In the genomic region with DNA sequence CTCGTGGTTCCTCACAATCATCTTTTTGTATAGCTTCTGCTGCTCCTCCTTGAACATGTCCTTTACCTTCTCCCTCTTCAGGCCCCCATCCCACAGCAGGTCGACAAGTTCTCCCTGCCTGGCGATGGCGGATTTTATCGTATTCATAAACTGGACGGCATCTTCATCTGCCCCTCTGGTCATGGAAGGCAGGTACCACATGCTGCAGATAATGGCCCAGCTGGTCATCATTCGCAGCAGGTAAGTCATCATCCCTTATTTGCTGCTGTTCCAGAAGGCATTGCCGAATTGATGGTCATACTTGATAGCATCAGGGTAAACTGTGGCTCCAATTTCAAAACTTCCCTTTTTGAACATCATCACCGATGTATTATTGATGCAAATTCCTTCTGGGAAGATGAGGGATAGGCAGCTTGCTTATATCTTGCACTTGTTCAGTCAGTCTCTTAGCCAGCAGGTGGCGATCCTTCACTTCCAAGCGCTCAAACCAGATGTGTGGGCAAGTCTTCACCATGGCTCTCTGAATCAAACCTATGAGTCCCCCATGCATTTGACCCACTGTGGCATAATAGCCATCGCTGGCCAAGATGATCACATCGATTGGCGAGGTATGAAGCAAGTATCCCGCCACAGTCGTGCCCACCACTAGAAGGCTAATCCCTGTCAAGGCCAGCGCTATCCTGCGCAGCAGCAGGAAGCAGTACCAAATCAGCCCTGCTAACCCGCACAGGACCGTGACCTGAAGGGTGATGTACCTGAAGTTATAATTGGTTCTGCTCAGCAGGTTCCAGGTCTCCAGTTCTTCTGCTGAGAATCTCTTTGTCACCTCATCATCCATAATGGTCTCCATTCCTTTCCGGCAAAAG, we compare ENCODE assay signal across 12 cellular contexts.
DNase-seq lines count a peak whose midpoint lies in the region; ATAC-seq and TF ChIP-seq lines count a peak whose summit lies in the region.
"Had no signal": no experiment of that assay in that cellular context is flagged by ENCODE, and none has a peak within 500 bp of the region (broad histone marks: within the 10 kb centered on the region; RNA-seq: fewer than 3 reads in every experiment).

No MANE protein-coding gene starts in this region.

- ATAC-seq in Panc1: no peak
- ATAC-seq in HG02973 (IDR thresholded peaks at IDR 0.05; ENCODE audit: unreplicated experiment): no peak

- in situ Hi-C loops in Panc1 (cut with HindIII; ENCODE audit: low pct_unique_long_range_greater_than_20kb, low sequenced_read_pairs): no loop called here

- H3K27ac ChIP-seq in Panc1 (ENCODE audit: low read length): no peak overlapping the region
- H3K27ac ChIP-seq: ovary had no signal

- H3K4me3 Mint-ChIP-seq in activated T-helper 1 cell treated with anti-CD3 and anti-CD28 coated beads, Interleukin-12 subunit alpha, Interleukin-12 subunit beta, Interleukin-2, Interleukin-4 antibody, amounts not matched to agents 30 ng/mL and 10 ng/mL and 1 ng/mL, durations not matched to agents 14 hours and 24 hours and 36 hours: no peak overlapping the region
- H3K4me3 Mint-ChIP-seq: activated naive CD8-positive, alpha-beta T cell; T-helper 1 cell treated with Interleukin-12 subunit alpha and Interleukin-12 subunit beta and Interleukin-4 antibody, amounts not matched to agents 30 μg/mL and 1 μg/mL, for 36 hours had no signal

- POLR2A ChIA-PET in Panc1 (lab: Charles Lee): interaction anchor here (0.6 kb wide), 1 partner anchor 568 kb away, joined by 3 read pairs; no protein-coding TSS in a partner anchor

- no peak overlapping the region for H3K4me3 ChIP-seq in Panc1 (ENCODE audit: low read depth in 2 of 2, low read length in 2 of 2)
- H3K4me3 ChIP-seq: ovary had no signal

- H3K27ac Mint-ChIP-seq in activated T-helper 1 cell treated with anti-CD3 and anti-CD28 coated beads, Interleukin-12 subunit alpha, Interleukin-12 subunit beta, Interleukin-2, Interleukin-4 antibody, amounts not matched to agents 30 ng/mL and 10 ng/mL and 1 ng/mL, durations not matched to agents 14 hours and 24 hours and 36 hours: no peak overlapping the region
- H3K27ac Mint-ChIP-seq: activated naive CD8-positive, alpha-beta T cell; T-helper 1 cell treated with Interleukin-12 subunit alpha and Interleukin-12 subunit beta and Interleukin-4 antibody, amounts not matched to agents 30 μg/mL and 1 μg/mL, for 36 hours had no signal

- H3K4me1 ChIP-seq in Panc1 (ENCODE audit: control insufficient read depth, insufficient read depth, low read length): no peaks in the 10 kb centered on the region

- CTCF ChIA-PET in Panc1 (lab: Charles Lee): no interaction called here

- H3K9me3 Mint-ChIP-seq in activated T-helper 1 cell treated with anti-CD3 and anti-CD28 coated beads, Interleukin-12 subunit alpha, Interleukin-12 subunit beta, Interleukin-2, Interleukin-4 antibody, amounts not matched to agents 30 ng/mL and 10 ng/mL and 1 ng/mL, durations not matched to agents 14 hours and 24 hours and 36 hours: peaks cover 25% of the 10 kb centered on the region

- peak; percentile 18; the same call in 1 of the 2 replicates for TF ChIP-seq CTCF in Panc1 (IDR thresholded peaks at IDR 0.05)

- BruUV-seq in Panc1 (replicated peaks; lab: Mats Ljungman, UMichigan): no TSS peak

- H3K27me3 Mint-ChIP-seq in activated T-helper 1 cell treated with anti-CD3 and anti-CD28 coated beads, Interleukin-12 subunit alpha, Interleukin-12 subunit beta, Interleukin-2, Interleukin-4 antibody, amounts not matched to agents 30 ng/mL and 10 ng/mL and 1 ng/mL, durations not matched to agents 14 hours and 24 hours and 36 hours (ENCODE audit: insufficient read depth): no peaks in the 10 kb centered on the region
- H3K27me3 Mint-ChIP-seq: activated naive CD8-positive, alpha-beta T cell had no signal

- intact Hi-C loops in Panc1 (cut with micrococcal nuclease; ENCODE audit: unreplicated experiment): no loop called here
- intact Hi-C loops in activated T-helper 1 cell treated with anti-CD3 and anti-CD28 coated beads, Interleukin-12 subunit alpha, Interleukin-12 subunit beta, Interleukin-2, Interleukin-4 antibody, amounts not matched to agents 30 ng/mL and 10 ng/mL and 1 ng/mL, durations not matched to agents 14 hours and 24 hours and 36 hours (cut with micrococcal nuclease): no loop called here

- no peaks in the 10 kb centered on the region for H3K27me3 ChIP-seq in Panc1 (ENCODE audit: control insufficient read depth, insufficient read depth, low read length)
- H3K27me3 ChIP-seq: ovary had no signal

- H3K36me3 Mint-ChIP-seq in activated T-helper 1 cell treated with anti-CD3 and anti-CD28 coated beads, Interleukin-12 subunit alpha, Interleukin-12 subunit beta, Interleukin-2, Interleukin-4 antibody, amounts not matched to agents 30 ng/mL and 10 ng/mL and 1 ng/mL, durations not matched to agents 14 hours and 24 hours and 36 hours (ENCODE audit: low read depth): no peaks in the 10 kb centered on the region
- H3K36me3 Mint-ChIP-seq: activated naive CD8-positive, alpha-beta T cell had no signal

- no peaks in the 10 kb centered on the region for H3K4me1 Mint-ChIP-seq in activated T-helper 1 cell treated with anti-CD3 and anti-CD28 coated beads, Interleukin-12 subunit alpha, Interleukin-12 subunit beta, Interleukin-2, Interleukin-4 antibody, amounts not matched to agents 30 ng/mL and 10 ng/mL and 1 ng/mL, durations not matched to agents 14 hours and 24 hours and 36 hours (ENCODE audit: low read depth)

- no peaks in the 10 kb centered on the region for H3K36me3 ChIP-seq in Panc1 (ENCODE audit: control insufficient read depth, insufficient read depth, low read length)
- H3K36me3 ChIP-seq: ovary had no signal

- peak; percentile 4 for DNase-seq in CMK (ENCODE audit: low read depth)
- peak; percentile 47 for DNase-seq in HT-29 (ENCODE audit: low spot score)
- no peak for DNase-seq in Panc1 (ENCODE audit: low read depth, low spot score)
- peak; percentile 25 for DNase-seq in iPS DF 19.7 (ENCODE audit: low read depth, low spot score)
- no peak for DNase-seq in putamen (ENCODE audit: low spot score)
- DNase-seq in T-helper 9 cell: no peak
- no peak for DNase-seq in activated T-helper 1 cell treated with anti-CD3 and anti-CD28 coated beads, Interleukin-12 subunit alpha, Interleukin-12 subunit beta, Interleukin-2, Interleukin-4 antibody, amounts not matched to agents 30 ng/mL and 10 ng/mL and 1 ng/mL, durations not matched to agents 14 hours and 24 hours and 36 hours (ENCODE audit: low spot score)
- DNase-seq: foreskin fibroblast, ovary had no signal

- H3K9me3 ChIP-seq in Panc1 (ENCODE audit: control insufficient read depth, insufficient read depth, low read depth, low read length): no peaks in the 10 kb centered on the region
- H3K9me3 ChIP-seq: ovary had no signal

Comparison
In these comparisons a context has a peak if more than half of its experiments do, and no peak if none do; other contexts are left out.
1. DNase-seq: peak in CMK (single experiment), HT-29 (single experiment) and iPS DF 19.7 (single experiment); none in Panc1 (single experiment), putamen (single experiment), T-helper 9 cell (single experiment) and activated T-helper 1 cell treated with anti-CD3 and anti-CD28 coated beads, Interleukin-12 subunit alpha, Interleukin-12 subunit beta, Interleukin-2, Interleukin-4 antibody, amounts not matched to agents 30 ng/mL and 10 ng/mL and 1 ng/mL, durations not matched to agents 14 hours and 24 hours and 36 hours (single experiment).